28 cellular contexts compared by ENCODE assay signal in the genomic region with DNA sequence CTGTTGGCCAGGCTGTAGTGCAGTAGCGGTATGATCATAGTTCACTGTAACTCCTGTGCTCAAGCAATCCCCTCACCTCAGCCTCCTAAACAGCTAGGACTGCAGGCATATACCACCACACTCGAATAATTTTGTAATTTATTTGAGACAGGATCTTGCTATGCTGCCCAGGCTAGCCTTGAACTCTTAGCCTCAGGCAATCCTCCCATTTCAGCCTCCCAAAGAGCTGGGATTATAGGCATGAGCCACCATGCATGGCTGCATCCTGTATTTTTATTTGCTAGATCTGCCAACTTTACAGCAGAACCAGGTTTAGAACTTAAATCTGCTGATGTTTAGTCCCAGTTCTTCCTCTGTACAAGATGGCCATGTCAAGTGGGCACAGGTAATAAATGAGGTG.
"Had no signal": no experiment of that assay in that cellular context is flagged by ENCODE, and none has a peak within 500 bp of the region (broad histone marks: within the 10 kb centered on the region; RNA-seq: fewer than 3 reads in every experiment).

No MANE protein-coding gene starts in this region.

- H3K36me3 Mint-ChIP-seq: stimulated activated effector memory CD8-positive, alpha-beta T cell treated with anti-CD3 and anti-CD28 coated beads, Interleukin-12 subunit alpha, Interleukin-12 subunit beta, amount 100 ng/mL, for 72 hours; stimulated activated memory B cell treated with anti-CD40 and anti-IgM and Interleukin-4, amounts not matched to agents 10 μg/mL and 1 μg/mL and 100 μg/mL, for 72 hours; type B pancreatic cell had no signal

- H3K27ac Mint-ChIP-seq: stimulated activated effector memory CD8-positive, alpha-beta T cell treated with anti-CD3 and anti-CD28 coated beads, Interleukin-12 subunit alpha, Interleukin-12 subunit beta, amount 100 ng/mL, for 72 hours; stimulated activated memory B cell treated with anti-CD40 and anti-IgM and Interleukin-4, amounts not matched to agents 10 μg/mL and 1 μg/mL and 100 μg/mL, for 72 hours; stimulated activated naive B cell treated with anti-CD40 and anti-IgM and Interleukin-4, amounts not matched to agents 10 μg/mL and 1 μg/mL and 100 μg/mL, for 72 hours; stimulated activated naive CD8-positive, alpha-beta T cell treated with anti-CD3 and anti-CD28 coated beads, Interleukin-15, amount 100 ng/mL, for 72 hours; stimulated activated naive CD8-positive, alpha-beta T cell treated with anti-CD3 and anti-CD28 coated beads, Interleukin-15, Interleukin-2, amounts not matched to agents 100 ng/mL and 50 ng/mL, for 24 hours; type B pancreatic cell had no signal

- H3K27me3 Mint-ChIP-seq: stimulated activated memory B cell treated with anti-CD40 and anti-IgM and Interleukin-4, amounts not matched to agents 10 μg/mL and 1 μg/mL and 100 μg/mL, for 72 hours had no signal

- ATAC-seq: stimulated activated effector memory CD8-positive, alpha-beta T cell treated with anti-CD3 and anti-CD28 coated beads, Interleukin-12 subunit alpha, Interleukin-12 subunit beta, amount 100 ng/mL, for 72 hours; stimulated activated memory B cell treated with anti-CD40 and anti-IgM and Interleukin-4, amounts not matched to agents 10 μg/mL and 1 μg/mL and 100 μg/mL, for 72 hours; stimulated activated naive B cell treated with anti-CD40 and anti-IgM and Interleukin-4, amounts not matched to agents 10 μg/mL and 1 μg/mL and 100 μg/mL, for 72 hours; stimulated activated naive CD8-positive, alpha-beta T cell treated with anti-CD3 and anti-CD28 coated beads, Interleukin-15, amount 100 ng/mL, for 72 hours; stimulated activated naive CD8-positive, alpha-beta T cell treated with anti-CD3 and anti-CD28 coated beads, Interleukin-15, Interleukin-2, amounts not matched to agents 100 U/mL and 50 U/mL, for 24 hours; upper lobe of right lung had no signal

- H3K4me1 ChIP-seq: stomach, suprapubic skin, testis, thyroid gland, tibial artery, tibial nerve, transverse colon, upper lobe of left lung, upper lobe of right lung, uterus, vagina had no signal

- H3K27ac ChIP-seq: stomach, suprapubic skin, testis, thoracic aorta, thyroid gland, tibial artery, tibial nerve, transverse colon, upper lobe of left lung, upper lobe of right lung, uterus, vagina had no signal

- H3K4me3 ChIP-seq: stomach, suprapubic skin, testis, thoracic aorta, thyroid gland, tibial artery, tibial nerve, transverse colon, upper lobe of left lung, upper lobe of right lung, uterus, vagina had no signal

- H3K36me3 ChIP-seq: stomach, suprapubic skin, thoracic aorta, thyroid gland, tibial artery, tibial nerve, transverse colon, upper lobe of left lung, upper lobe of right lung, uterus, vagina had no signal

- H3K27me3 ChIP-seq: testis, thyroid gland, tibial nerve, upper lobe of left lung, uterus, vagina had no signal

- H3K4me3 Mint-ChIP-seq: stimulated activated effector memory CD8-positive, alpha-beta T cell treated with anti-CD3 and anti-CD28 coated beads, Interleukin-12 subunit alpha, Interleukin-12 subunit beta, amount 100 ng/mL, for 72 hours; stimulated activated memory B cell treated with anti-CD40 and anti-IgM and Interleukin-4, amounts not matched to agents 10 μg/mL and 1 μg/mL and 100 μg/mL, for 72 hours; stimulated activated naive B cell treated with anti-CD40 and anti-IgM and Interleukin-4, amounts not matched to agents 10 μg/mL and 1 μg/mL and 100 μg/mL, for 72 hours; stimulated activated naive CD8-positive, alpha-beta T cell treated with anti-CD3 and anti-CD28 coated beads, Interleukin-15, amount 100 ng/mL, for 72 hours; stimulated activated naive CD8-positive, alpha-beta T cell treated with anti-CD3 and anti-CD28 coated beads, Interleukin-15, Interleukin-2, amounts not matched to agents 100 ng/mL and 50 ng/mL, for 24 hours; type B pancreatic cell had no signal

- DNase-seq: stimulated activated CD4-positive, alpha-beta T cell treated with anti-CD3 and anti-CD28 coated beads, Interleukin-2, amount 100 ng/mL, for 48 hours; stimulated activated CD4-positive, alpha-beta T cell treated with anti-CD3 and anti-CD28 coated beads, Interleukin-4, amount 100 ng/mL, for 1 hour; stimulated activated CD4-positive, alpha-beta T cell treated with anti-CD3 and anti-CD28 coated beads, Interleukin-4, amount 100 ng/mL, for 24 hours; stimulated activated CD4-positive, alpha-beta T cell treated with anti-CD3 and anti-CD28 coated beads, Interleukin-4, amount 100 ng/mL, for 4 hours; stimulated activated CD8-positive, alpha-beta memory T cell treated with anti-CD3 and anti-CD28 coated beads, Interleukin-4, amount 100 ng/mL, for 48 hours; stimulated activated naive B cell treated with anti-CD40 and anti-IgM and Interleukin-4, amounts not matched to agents 10 μg/mL and 1 μg/mL and 100 μg/mL, for 72 hours; stimulated activated naive CD4-positive, alpha-beta T cell; stimulated activated naive CD4-positive, alpha-beta T cell treated with Interleukin-2 at 50 U/mL for 16 hours; stimulated activated naive CD8-positive, alpha-beta T cell treated with anti-CD3 and anti-CD28 coated beads, Interleukin-15, amount 100 ng/mL, for 72 hours; stimulated activated naive CD8-positive, alpha-beta T cell treated with anti-CD3 and anti-CD28 coated beads, Interleukin-15, Interleukin-2, amounts not matched to agents 100 U/mL and 50 U/mL, for 24 hours; stomach; substantia nigra; testis; thyroid gland; tibial artery; transverse colon; trophoblast cell; upper lobe of left lung; upper lobe of right lung; uterus had no signal

- H3K4me1 Mint-ChIP-seq: stimulated activated effector memory CD8-positive, alpha-beta T cell treated with anti-CD3 and anti-CD28 coated beads, Interleukin-12 subunit alpha, Interleukin-12 subunit beta, amount 100 ng/mL, for 72 hours; stimulated activated memory B cell treated with anti-CD40 and anti-IgM and Interleukin-4, amounts not matched to agents 10 μg/mL and 1 μg/mL and 100 μg/mL, for 72 hours; stimulated activated naive B cell treated with anti-CD40 and anti-IgM and Interleukin-4, amounts not matched to agents 10 μg/mL and 1 μg/mL and 100 μg/mL, for 72 hours; stimulated activated naive CD8-positive, alpha-beta T cell treated with anti-CD3 and anti-CD28 coated beads, Interleukin-15, amount 100 ng/mL, for 72 hours had no signal

- H3K9me3 Mint-ChIP-seq: stimulated activated effector memory CD8-positive, alpha-beta T cell treated with anti-CD3 and anti-CD28 coated beads, Interleukin-12 subunit alpha, Interleukin-12 subunit beta, amount 100 ng/mL, for 72 hours; type B pancreatic cell had no signal
